In the genomic region with DNA sequence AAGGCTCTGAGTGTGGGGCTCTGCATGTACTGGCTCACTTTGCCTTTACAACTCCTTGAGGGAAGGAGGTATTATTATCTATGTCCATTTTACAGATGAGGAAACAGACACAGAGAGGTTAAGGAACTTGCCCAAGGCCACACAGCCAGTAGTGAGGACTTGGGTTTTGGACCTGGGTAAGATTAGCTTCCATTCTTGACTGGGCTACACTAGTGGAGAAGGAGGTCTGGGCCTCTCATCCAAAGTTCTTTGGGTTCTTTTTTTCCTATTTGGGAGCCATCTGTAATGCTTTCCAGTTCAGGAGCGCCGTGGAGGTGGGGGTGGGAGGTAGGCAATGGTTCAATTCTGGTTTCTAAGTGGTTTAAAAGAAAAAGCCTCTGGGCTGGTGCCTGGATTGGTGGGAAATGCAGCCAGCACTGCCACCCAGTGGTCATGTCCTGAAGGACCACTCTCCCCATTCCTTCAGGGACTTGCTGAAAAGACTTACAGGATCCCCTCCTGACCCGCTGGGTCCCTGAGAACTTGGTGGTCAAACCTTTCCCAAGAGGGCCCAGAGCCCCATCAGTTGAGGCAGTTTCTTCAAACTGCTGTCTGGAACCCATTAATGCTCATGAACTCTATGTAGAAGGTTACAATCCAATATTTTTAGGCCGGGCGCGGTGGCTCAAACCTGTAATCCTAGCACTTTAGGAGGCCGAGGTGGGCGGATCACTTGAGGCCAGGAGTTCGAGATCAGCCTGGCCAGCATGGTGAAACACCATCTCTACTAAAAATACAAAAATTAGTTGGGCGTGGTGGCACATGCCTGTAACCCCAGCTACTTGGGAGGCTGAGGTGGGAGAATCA, we compare ENCODE assay signal across 9 cellular contexts. TPM values are rescaled to one million over a fixed set of nuclear protein-coding genes. Genes with fewer than 3 reads are reported as not detected.
DNase-seq lines count a peak whose midpoint lies in the region; ATAC-seq, FAIRE-seq and TF ChIP-seq lines count a peak whose summit lies in the region.
"Had no signal": no experiment of that assay in that cellular context is flagged by ENCODE, and none has a peak within 500 bp of the region (broad histone marks: within the 10 kb centered on the region; RNA-seq: fewer than 3 reads in every experiment).

No MANE protein-coding gene starts in this region.

- H3K4me1 ChIP-seq in RWPE2 (ENCODE audit: insufficient read depth, poor library complexity, severe bottlenecking) = no peaks in the 10 kb centered on the region
- no peaks in the 10 kb centered on the region for H3K4me1 ChIP-seq in ovary (ENCODE audit: insufficient read depth)
- H3K4me1 ChIP-seq in aorta (ENCODE audit: control insufficient read depth in 1 of 2, insufficient read depth in 2 of 2, low read length in 2 of 2) = no peaks in the 10 kb centered on the region

- FAIRE-seq in HTR-8/SVneo (lab: Jason Lieb, UNC) = no peak

- TF ChIP-seq POLR2A in ovary (IDR thresholded peaks at IDR 0.05) = no peak

- no peaks in the 10 kb centered on the region for H3K9me3 ChIP-seq in RWPE2 (ENCODE audit: severe bottlenecking)
- no peaks in the 10 kb centered on the region for H3K9me3 ChIP-seq in ovary
- H3K9me3 ChIP-seq in aorta (ENCODE audit: control insufficient read depth, low read length) = no peaks in the 10 kb centered on the region

- no peaks in the 10 kb centered on the region for H3K36me3 ChIP-seq in RWPE2 (ENCODE audit: low read depth)
- no peaks in the 10 kb centered on the region for H3K36me3 ChIP-seq in ovary
- no peaks in the 10 kb centered on the region for H3K36me3 ChIP-seq in aorta (ENCODE audit: control insufficient read depth in 1 of 2, insufficient read depth in 2 of 2, low read length in 1 of 2)

- no peak overlapping the region for H3K27ac ChIP-seq in RWPE2 (ENCODE audit: poor library complexity, severe bottlenecking)
- no peak overlapping the region for H3K27ac ChIP-seq in ovary
- H3K27ac ChIP-seq in aorta (ENCODE audit: low read depth in 1 of 2, low read length in 2 of 2) = no peak overlapping the region

- peak; percentile 92 for TF ChIP-seq CTCF in RWPE2 (IDR thresholded peaks at IDR 0.05; ENCODE audit: poor library complexity, severe bottlenecking)
- peak; percentile 61 to 73 (median 62) for TF ChIP-seq CTCF in ovary (IDR thresholded peaks at IDR 0.05)

- 52 to 58% (median 53%) methylated on average over 10 of the region's 10 CpGs for WGBS in ovary, 3 donors
- WGBS in aorta, 2 donors = 54 to 56% methylated on average over 10 of the region's 10 CpGs

- H3K27me3 ChIP-seq in RWPE2 (ENCODE audit: insufficient read depth, poor library complexity, severe bottlenecking) (no peaks in the 10 kb centered on the region), ovary (no peaks in the 10 kb centered on the region), aorta (ENCODE audit: control insufficient read depth in 1 of 2, insufficient read depth in 2 of 2, low read length in 1 of 2) (no peaks in the 10 kb centered on the region)

- TF ChIP-seq EP300 in ovary (IDR thresholded peaks at IDR 0.05) = no peak

- intact Hi-C loops in ovary (cut with DNase I) = loop anchor here (5.0 to 10.0 kb wide), 4 partner anchors 76 to 271 kb away; no protein-coding TSS in a partner anchor
- intact Hi-C loops in aorta (cut with DNase I) = loop anchor here in 1 of 2 donors (2.0 to 5.0 kb wide), 3 partner anchors 79 to 271 kb away; no protein-coding TSS in a partner anchor

- DNase-seq in COLO668 (lab: John Stamatoyannopoulos, UW; ENCODE audit: unreplicated experiment) = peak; percentile 51
- DNase-seq in HTR-8/SVneo (ENCODE audit: insufficient read length, low spot score) = peak; percentile 90
- DNase-seq in RWPE2 (ENCODE audit: low spot score) = no peak
- peak; percentile 88 for DNase-seq in activated effector memory CD4-positive, alpha-beta T cell treated with anti-CD3 and anti-CD28 coated beads, Interleukin-2, amount 50 U/mL, for 16 hours
- peak; percentile 71 for DNase-seq in germinal center (ENCODE audit: low spot score)
- peak; percentile 49 to 79 (median 74) for DNase-seq in ovary
- DNase-seq in aorta = peak; percentile 71 to 86

- no peak overlapping the region for H3K4me3 ChIP-seq in RWPE2 (ENCODE audit: severe bottlenecking)
- H3K4me3 ChIP-seq in ovary = no peak overlapping the region
- no peak overlapping the region for H3K4me3 ChIP-seq in aorta (ENCODE audit: low read length in 2 of 2)

- ATAC-seq in GM19395 (IDR thresholded peaks at IDR 0.05; ENCODE audit: unreplicated experiment) (peak; percentile 75), RWPE2 (ENCODE audit: low read depth) (peak; percentile 90), aorta (ENCODE audit: low FRiP score) (peak; percentile 82)

RNA-seq across cellular contexts. Expression of a gene that starts 38.6 kb away (rescaled TPM):
- total RNA-seq in ovary (not detected), aorta (not detected)
- polyA plus RNA-seq in ovary (not detected), aorta (not detected)
- total RNA-seq: T-helper 2 cell treated with Interferon-gamma antibody and Interleukin-4, amounts not matched to agents 100 ng/mL and 5 ng/mL, for 36 hours had no signal

RNA-seq across cellular contexts. Expression of a gene that starts 50.3 kb away (rescaled TPM):
- total RNA-seq in ovary = 10 to 100 TPM; 14.1 to 37.9 (median 27.3) TPM
- 10 to 100 TPM; 18.2 to 21.6 TPM for polyA plus RNA-seq in ovary
- total RNA-seq in aorta = 10 to 100 TPM; 17.9 to 23.0 TPM
- 10 to 100 TPM in 1 of 2 donors, 1 to 10 TPM in 1; 4.3 to 17.3 TPM for polyA plus RNA-seq in aorta

RNA-seq across cellular contexts. Expression of a gene that starts 51.0 kb away (rescaled TPM):
- total RNA-seq in ovary = 10 to 100 TPM; 16.1 to 33.2 (median 25.0) TPM
- 10 to 100 TPM; 19.2 to 57.3 TPM for polyA plus RNA-seq in ovary
- total RNA-seq in aorta = 10 to 100 TPM; 48.7 to 51.5 TPM
- 10 to 100 TPM; 14.4 to 23.7 TPM for polyA plus RNA-seq in aorta
